ENCODE assay signal across 9 cellular contexts in the genomic region with DNA sequence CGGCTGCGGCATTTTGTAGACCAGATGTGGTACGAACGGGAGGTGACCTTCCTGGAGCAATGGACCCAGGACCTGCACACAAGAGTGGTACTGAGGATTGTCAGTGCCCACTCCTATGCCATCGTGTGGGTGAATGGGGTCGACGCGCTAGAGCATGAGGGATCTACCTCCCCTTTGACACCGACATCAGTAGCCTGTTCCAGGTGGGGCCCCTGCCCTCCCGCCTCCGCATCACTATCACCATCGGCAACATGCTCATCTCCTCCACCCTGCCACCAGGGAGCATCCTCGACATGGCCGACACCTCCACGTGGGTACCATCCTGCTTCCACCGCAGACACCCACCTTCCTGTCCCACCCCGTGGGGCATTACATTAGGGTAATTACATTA. TPM values are rescaled to one million over a fixed set of nuclear protein-coding genes. Genes with fewer than 3 reads are reported as not detected.
DNase-seq lines count a peak whose midpoint lies in the region; ATAC-seq, FAIRE-seq and TF ChIP-seq lines count a peak whose summit lies in the region.
"Had no signal": no experiment of that assay in that cellular context is flagged by ENCODE, and none has a peak within 500 bp of the region (broad histone marks: within the 10 kb centered on the region; RNA-seq: fewer than 3 reads in every experiment).

No MANE protein-coding gene starts in this region.

- H4K8ac ChIP-seq in H1 (ENCODE audit: extremely low read depth, insufficient read depth, low read length) = peak overlapping the region; percentile 95; the same call in 1 of the 2 replicates

- peak overlapping the region; percentile 84 for H3K4me3 ChIP-seq in ACC112 (ENCODE audit: low read depth, low read length)
- H3K4me3 ChIP-seq in H1 (ENCODE audit: extremely low read depth in 1 of 4, insufficient read depth in 2 of 4, low read depth in 3 of 4, low read length in 4 of 4) = peak overlapping the region; percentile 10 to 43 (median 28); a peak in 6 of 8 replicates
- peak overlapping the region; percentile 52 for H3K4me3 ChIP-seq in parathyroid adenoma (ENCODE audit: low read depth, low read length)

- H3K36me3 ChIP-seq in ACC112 (ENCODE audit: insufficient read depth, low read length) (0 out of 2 replicates have a peak, but pooled peaks cover 3% of the 10 kb centered on the region), H1 (ENCODE audit: control insufficient read depth in 2 of 4, insufficient read depth in 4 of 4, low read length in 3 of 4) (peaks cover 0 to 4% (median 0%) of the 10 kb centered on the region in 4 experiments; a peak in 1 of 8 replicates), parathyroid adenoma (ENCODE audit: control insufficient read depth, insufficient read depth, low read length) (no peaks in the 10 kb centered on the region)

- no peak overlapping the region for H3K23ac ChIP-seq in H1 (ENCODE audit: insufficient read length)

- no peak overlapping the region for H3K18ac ChIP-seq in H1 (ENCODE audit: extremely low read depth, low read length)

- H3K79me1 ChIP-seq in H1 (ENCODE audit: low read depth, low read length) = no peaks in the 10 kb centered on the region

- no peak overlapping the region for H3K4ac ChIP-seq in H1 (replicated peaks; ENCODE audit: insufficient read length, low read depth, low read length)

- peak overlapping the region; percentile 32 to 69 for H3K4me2 ChIP-seq in H1 (ENCODE audit: insufficient read depth in 1 of 2, low read depth in 2 of 2, low read length in 2 of 2)
- peak overlapping the region; percentile 60 for H3K4me2 ChIP-seq in parathyroid adenoma (ENCODE audit: low read length)

- H3K23me2 ChIP-seq in H1 (ENCODE audit: low read depth, low read length) = no peaks in the 10 kb centered on the region; the same call in 1 of the 2 replicates

- no peaks in the 10 kb centered on the region for H4K20me1 ChIP-seq in H1 (replicated peaks in 1 of 2; ENCODE audit: control insufficient read depth in 1 of 2, insufficient read depth in 2 of 2, low read length in 2 of 2)

- WGBS in H1 (ENCODE audit: extremely low coverage in 1 of 2, insufficient coverage in 1 of 2, insufficient read length in 1 of 2, insufficient replicate concordance in 2 of 2, low coverage in 1 of 2, low lambda C conversion rate in 2 of 2, missing lambda C conversion rate in 1 of 2), 2 experiments = 89% methylated on average over 17 of the region's 17 CpGs; no CpG with 5 or more reads in 1 of the 2 experiments

- TF ChIP-seq EP300 in H1 (IDR thresholded peaks at IDR 0.05; ENCODE audit: borderline replicate concordance in 1 of 2, low read depth in 2 of 2, low read length in 2 of 2) = no peak

- H3K9ac ChIP-seq in H1 (replicated peaks in 1 of 4; ENCODE audit: extremely low read depth in 1 of 4, low read depth in 3 of 4, low read length in 3 of 4) (peak overlapping the region in 1 of 4 experiments; percentile 58; a peak in 2 of 7 replicates), parathyroid adenoma (no peak overlapping the region)

- no peak overlapping the region for H3K56ac ChIP-seq in H1 (replicated peaks; ENCODE audit: insufficient read length, low read depth, low read length)

- DNase-seq in T-helper 1 cell (peak in 3 of 5 donors; percentile 17 to 28 (median 22)), H1 (ENCODE audit: low read depth in 1 of 2, low spot score in 2 of 2) (no peak), KBM-7 (no peak), retina (no peak), CD1c-positive myeloid dendritic cell (ENCODE audit: extremely low spot score) (no peak)

- no peak overlapping the region for H2BK120ac ChIP-seq in H1 (replicated peaks; ENCODE audit: low read depth, low read length)

- H3K27me3 ChIP-seq in ACC112 (ENCODE audit: insufficient read depth, low read length) (no peaks in the 10 kb centered on the region), H1 (replicated peaks in 1 of 4; ENCODE audit: control insufficient read depth in 3 of 4, extremely low read depth in 1 of 4, insufficient read depth in 3 of 4, low read length in 3 of 4) (no peaks in the 10 kb centered on the region), parathyroid adenoma (ENCODE audit: control insufficient read depth, insufficient read depth, low read length) (no peaks in the 10 kb centered on the region)

- CTCF ChIA-PET in H1 (lab: Charles Lee; ENCODE audit: partially characterized antibody) = interaction anchor here (0.8 to 6.6 kb wide), 18 partner anchors 8 to 471 kb away, joined by 3 to 55 read pairs (median 4); partner anchors contain the start of gene FREM3

- POLR2A ChIA-PET in H1 (lab: Charles Lee; ENCODE audit: partially characterized antibody) = interaction anchor here (1.0 to 1.4 kb wide), 2 partner anchors 16 to 21 kb away, joined by 3 to 6 read pairs; no protein-coding TSS in a partner anchor

- peak overlapping the region; percentile 94 for H2AFZ ChIP-seq in ACC112 (ENCODE audit: low read length, unreplicated experiment)
- peak overlapping the region; percentile 23; the same call in 1 of the 2 replicates for H2AFZ ChIP-seq in H1 (ENCODE audit: low read length)
- peak overlapping the region; percentile 86 for H2AFZ ChIP-seq in parathyroid adenoma

- peak; percentile 5 for ATAC-seq in GM21367 (IDR thresholded peaks at IDR 0.05; ENCODE audit: unreplicated experiment)

- no peak for TF ChIP-seq POLR2A in H1 (IDR thresholded peaks at IDR 0.05; ENCODE audit: control extremely low read depth in 1 of 2, low read depth in 2 of 2, low read length in 2 of 2)

- H3K4me1 ChIP-seq in ACC112 (ENCODE audit: control insufficient read depth, insufficient read depth, low read length, unreplicated experiment) (peaks cover 3% of the 10 kb centered on the region), H1 (replicated peaks in 1 of 4; ENCODE audit: control insufficient read depth in 3 of 4, insufficient read depth in 4 of 4, low read length in 3 of 4) (no peaks in the 10 kb centered on the region; a peak in 1 of 7 replicates), parathyroid adenoma (no peaks in the 10 kb centered on the region)

- H4K91ac ChIP-seq in H1 (replicated peaks; ENCODE audit: insufficient read length, low read length) = no peak overlapping the region

- H4K5ac ChIP-seq in H1 (ENCODE audit: insufficient read length, low read depth, low read length) = no peak overlapping the region

- no peak overlapping the region; the same call in 1 of the 2 replicates for H2BK5ac ChIP-seq in H1 (ENCODE audit: low read depth, low read length)

- TF ChIP-seq CTCF in H1 (IDR thresholded peaks at IDR 0.05; ENCODE audit: control extremely low read depth in 1 of 3, insufficient read depth in 1 of 3, low read depth in 1 of 3, low read length in 3 of 3) = peak in 1 of 3 experiments; percentile 9; a peak in 1 of 4 replicates
- TF ChIP-seq CTCF in parathyroid adenoma (IDR thresholded peaks at IDR 0.05) = no peak

- peak overlapping the region; percentile 90 for H2BK12ac ChIP-seq in H1 (ENCODE audit: low read depth, low read length)

- H3K9me3 ChIP-seq in H1 (ENCODE audit: insufficient read depth in 2 of 2, low read depth in 1 of 2, low read length in 1 of 2) (no peaks in the 10 kb centered on the region), parathyroid adenoma (ENCODE audit: control insufficient read depth, low read length) (no peaks in the 10 kb centered on the region)

- in situ Hi-C loops in KBM-7 (cut with MboI; ENCODE audit: low pct_unique_long_range_greater_than_20kb, low sequenced_read_pairs) = no loop called here

- no peak overlapping the region for H2BK20ac ChIP-seq in H1 (ENCODE audit: low read length)

- no peak overlapping the region for H3K27ac ChIP-seq in ACC112 (ENCODE audit: low read depth, low read length)
- no peak overlapping the region for H3K27ac ChIP-seq in H1 (ENCODE audit: low read depth, low read length)
- H3K27ac ChIP-seq in parathyroid adenoma = no peak overlapping the region

- no peak overlapping the region for H3K14ac ChIP-seq in H1 (ENCODE audit: insufficient read length)

- TF ChIP-seq RAD21 in H1 (IDR thresholded peaks at IDR 0.05 in 1 of 2, conservative IDR thresholded peaks at IDR 0.05 in 1 of 2; ENCODE audit: low read depth in 2 of 2, low read length in 2 of 2) = no peak; a peak in 1 of 4 replicates

- H2BK15ac ChIP-seq in H1 (ENCODE audit: low read length) = no peak overlapping the region

- H2AK5ac ChIP-seq in H1 (ENCODE audit: low read depth, low read length) = peak overlapping the region; percentile 16; the same call in 1 of the 2 replicates

- FAIRE-seq in H1 (lab: Jason Lieb, UNC) = no peak
- FAIRE-seq: colon had no signal

- no peaks in the 10 kb centered on the region for H3K79me2 ChIP-seq in ACC112 (ENCODE audit: control insufficient read depth, insufficient read depth, low read length, unreplicated experiment)
- H3K79me2 ChIP-seq in H1 (ENCODE audit: control insufficient read depth in 1 of 2, insufficient read depth in 2 of 2, low read length in 2 of 2) = no peaks in the 10 kb centered on the region
- no peaks in the 10 kb centered on the region for H3K79me2 ChIP-seq in parathyroid adenoma

TF ChIP-seq in H1, 55 proteins besides CTCF, POLR2A, EP300 and RAD21 (continues in another document):
- no peak for TF ChIP-seq KDM4A (IDR thresholded peaks at IDR 0.05; ENCODE audit: low read depth, low read length, severe bottlenecking)
- no peak for TF ChIP-seq ZNF274 (IDR thresholded peaks at IDR 0.05; ENCODE audit: borderline replicate concordance, extremely low read depth, low read length)
- no peak for TF ChIP-seq CBX5 (IDR thresholded peaks at IDR 0.05; ENCODE audit: low read depth, low read length)
- TF ChIP-seq SRF (IDR thresholded peaks at IDR 0.05; ENCODE audit: low read depth, low read length) = no peak
- no peak for TF ChIP-seq JUN (IDR thresholded peaks at IDR 0.05; ENCODE audit: low read depth, low read length)
- TF ChIP-seq ASH2L (IDR thresholded peaks at IDR 0.05; ENCODE audit: low read length) = no peak
- no peak for TF ChIP-seq RNF2 (IDR thresholded peaks at IDR 0.05; ENCODE audit: borderline replicate concordance, low read depth, low read length, missing control alignments, poor library complexity, severe bottlenecking)
- no peak for TF ChIP-seq RXRA (IDR thresholded peaks at IDR 0.05; ENCODE audit: insufficient read depth, low read depth, low read length)
- TF ChIP-seq, protein P1, sequence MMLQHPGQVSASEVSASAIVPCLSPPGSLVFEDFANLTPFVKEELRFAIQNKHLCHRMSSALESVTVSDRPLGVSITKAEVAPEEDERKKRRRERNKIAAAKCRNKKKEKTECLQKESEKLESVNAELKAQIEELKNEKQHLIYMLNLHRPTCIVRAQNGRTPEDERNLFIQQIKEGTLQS (IDR thresholded peaks at IDR 0.05; ENCODE audit: insufficient read depth, low read depth, low read length) = no peak

RNA-seq across cellular contexts. Expression of gene SMARCA5, which starts 46.2 kb away (rescaled TPM):
- 107 and 112 TPM in 2 replicates for total RNA-seq in H1 (2021; fragmentation: NEBNext Ultra II Directional; extraction: Animal tissue kit (Norgen Biotek cat#: 25700))
- polyA plus RNA-seq in H1 (2011; rRNA removed) = 13.9 and 15.1 TPM in 2 replicates
- polyA plus RNA-seq in H1 (2011; cell fraction: cytosol; rRNA removed) = 27.9 TPM
- 16.4 TPM for polyA plus RNA-seq in H1 (2011; cell fraction: nucleus; rRNA removed)
- 44.4 to 115 TPM (median 57.8 TPM) in 4 replicates for polyA plus RNA-seq in H1 (2012, experiment 1 of 2)
- polyA plus RNA-seq in H1 (2012, experiment 2 of 2) = 7.7 TPM
- polyA plus RNA-seq in H1 (2013, experiment 1 of 2) = 63.2 TPM
- 65.2 TPM for polyA plus RNA-seq in H1 (2013, experiment 2 of 2)
- 30.5 and 43.1 TPM in 2 replicates for polyA minus RNA-seq in H1 (2011; rRNA and poly(A)+ RNA removed)
- 48.8 TPM for polyA minus RNA-seq in H1 (2011; cell fraction: cytosol; rRNA and poly(A)+ RNA removed)
- polyA minus RNA-seq in H1 (2011; cell fraction: nucleus; rRNA and poly(A)+ RNA removed) = 82.0 TPM

Comparison
In these comparisons a context has a peak if more than half of its experiments do, and no peak if none do; other contexts are left out.
1. H2AFZ ChIP-seq: peak in every context shown above with its lines; median percentile 94 in ACC112; 86 in parathyroid adenoma; 23 in H1.
2. H3K4me3 ChIP-seq: peak in every context shown above with its lines; median percentile 84 in ACC112; 52 in parathyroid adenoma; 28 in H1.
3. DNase-seq: peak in T-helper 1 cell (3 of 5); none in H1 (0 of 2), KBM-7 (single experiment), retina (single experiment) and CD1c-positive myeloid dendritic cell (single experiment).